ENCODE assay signal across 8 cellular contexts in genomic region chr3:196712514-196713413, GRCh38.
A peak's percentile ranks its signal among the peaks of the same experiment; 100 is the strongest.
DNase-seq lines count a peak whose midpoint lies in the region; ATAC-seq and TF ChIP-seq lines count a peak whose summit lies in the region.

No MANE protein-coding gene starts in this region.

- H3K27me3 Mint-ChIP-seq in dendritic cell treated with granulocyte-macrophage colony-stimulating factor and Interleukin-4, amounts not matched to agents 40 ng/mL and 50 ng/mL, for 4 days, result no peaks in the 10 kb centered on the region

- H3K4me1 Mint-ChIP-seq in dendritic cell treated with granulocyte-macrophage colony-stimulating factor and Interleukin-4, amounts not matched to agents 40 ng/mL and 50 ng/mL, for 4 days (ENCODE audit: low read depth), result peaks cover 20% of the 10 kb centered on the region

- peak overlapping the region; percentile 83 for H3K27ac Mint-ChIP-seq in dendritic cell treated with granulocyte-macrophage colony-stimulating factor and Interleukin-4, amounts not matched to agents 40 ng/mL and 50 ng/mL, for 4 days

- H3K9me3 Mint-ChIP-seq in dendritic cell treated with granulocyte-macrophage colony-stimulating factor and Interleukin-4, amounts not matched to agents 40 ng/mL and 50 ng/mL, for 4 days, result no peaks in the 10 kb centered on the region

- in situ Hi-C loops in KBM-7 (cut with MboI; ENCODE audit: low pct_unique_long_range_greater_than_20kb, low sequenced_read_pairs), result no loop called here

- H3K4me3 ChIP-seq in WI38 (ENCODE audit: low read depth, low read length), result peak overlapping the region; percentile 81

- H3K36me3 Mint-ChIP-seq in dendritic cell treated with granulocyte-macrophage colony-stimulating factor and Interleukin-4, amounts not matched to agents 40 ng/mL and 50 ng/mL, for 4 days (ENCODE audit: low read depth), result peaks cover 2% of the 10 kb centered on the region

- TF ChIP-seq CTCF in WI38 (IDR thresholded peaks at IDR 0.05; ENCODE audit: low read depth, low read length), result no peak

- peak; percentile 61 for ATAC-seq in GM21528 (IDR thresholded peaks at IDR 0.05; ENCODE audit: low FRiP score, unreplicated experiment)

- DNase-seq in DMS153 treated with DMSO at 0.1 percent for 48 hours (lab: John Stamatoyannopoulos, UW; ENCODE audit: unreplicated experiment), result peak; percentile 70
- peak; percentile 61 for DNase-seq in KBM-7
- DNase-seq in medulla oblongata (ENCODE audit: extremely low spot score), result peak; percentile 52
- DNase-seq in stimulated activated CD4-positive, alpha-beta T cell treated with anti-CD3 and anti-CD28 coated beads, TNF-alpha, amount 100 ng/mL, for 1 hour (ENCODE audit: low read depth in 3 of 3, low spot score in 1 of 3), result peak; percentile 26 to 61 (median 41)
- DNase-seq in globus pallidus (ENCODE audit: low spot score), result no peak

- peak overlapping the region; percentile 84 for H3K4me3 Mint-ChIP-seq in dendritic cell treated with granulocyte-macrophage colony-stimulating factor and Interleukin-4, amounts not matched to agents 40 ng/mL and 50 ng/mL, for 4 days

- intact Hi-C loops in dendritic cell treated with granulocyte-macrophage colony-stimulating factor and Interleukin-4, amounts not matched to agents 40 ng/mL and 50 ng/mL, for 4 days (cut with micrococcal nuclease), result loop anchor here (1.0 kb wide), 1 partner anchor 27 kb away; the partner anchor contains the start of gene PAK2
